In the genomic region with DNA sequence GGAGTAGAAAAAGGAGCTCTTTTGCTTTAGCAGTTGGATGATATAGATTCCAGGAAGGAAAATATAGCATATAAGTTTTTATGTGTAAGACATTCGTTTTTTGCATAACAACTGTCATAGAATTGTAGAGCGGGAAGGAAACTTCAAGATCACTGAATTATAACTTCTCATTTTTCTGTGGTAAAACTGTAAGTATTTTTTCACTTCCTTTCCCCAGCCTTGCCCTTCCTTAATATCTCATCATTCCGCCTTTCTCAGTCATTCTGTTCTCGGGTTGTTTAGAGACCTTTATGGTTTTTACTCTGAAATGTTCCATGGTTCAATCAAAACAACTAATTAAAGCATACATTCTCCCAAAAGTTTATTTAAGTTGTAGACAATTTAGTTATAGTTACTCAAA, we compare ENCODE assay signal across 9 cellular contexts. TPM values are rescaled to one million over a fixed set of nuclear protein-coding genes. Genes with fewer than 3 reads are reported as not detected.
DNase-seq lines count a peak whose midpoint lies in the region; ATAC-seq and TF ChIP-seq lines count a peak whose summit lies in the region.
"Had no signal": no experiment of that assay in that cellular context is flagged by ENCODE, and none has a peak within 500 bp of the region (broad histone marks: within the 10 kb centered on the region; RNA-seq: fewer than 3 reads in every experiment).

No MANE protein-coding gene starts in this region.

- H3K27me3 ChIP-seq in mammary epithelial cell (ENCODE audit: insufficient read depth, low read length) (no peaks in the 10 kb centered on the region), prostate gland (replicated peaks; ENCODE audit: insufficient read depth) (no peaks in the 10 kb centered on the region)
- H3K27me3 ChIP-seq: foreskin keratinocyte had no signal

- in situ Hi-C loops in mammary epithelial cell (cut with MboI; ENCODE audit: low sequenced_read_pairs in 2 of 2): no loop called here

- POLR2A ChIA-PET in GM10248 (lab: Yijun Ruan, JAX): no interaction called here

- H3K79me2 ChIP-seq in mammary epithelial cell (ENCODE audit: insufficient read depth, low read length): peaks cover 32% of the 10 kb centered on the region

- H2AFZ ChIP-seq in mammary epithelial cell (ENCODE audit: low read depth, low read length): no peak overlapping the region

- H4K20me1 ChIP-seq in mammary epithelial cell (ENCODE audit: insufficient read depth, low read length): no peaks in the 10 kb centered on the region

- H3K4me1 ChIP-seq in mammary epithelial cell (ENCODE audit: insufficient read depth, low read length) (peaks cover 13% of the 10 kb centered on the region), prostate gland (replicated peaks) (no peaks in the 10 kb centered on the region)
- H3K4me1 ChIP-seq: foreskin keratinocyte had no signal

- no peak for ATAC-seq in HG03196 (IDR thresholded peaks at IDR 0.05; ENCODE audit: unreplicated experiment)
- ATAC-seq in HG02852 (IDR thresholded peaks at IDR 0.05; ENCODE audit: unreplicated experiment): no peak

- peak overlapping the region; percentile 85 for H3K4me2 ChIP-seq in mammary epithelial cell (ENCODE audit: insufficient read depth, low read depth, low read length)

- peaks cover 11% of the 10 kb centered on the region for H3K36me3 ChIP-seq in mammary epithelial cell (ENCODE audit: insufficient read depth, low read length)
- no peaks in the 10 kb centered on the region for H3K36me3 ChIP-seq in prostate gland

- TF ChIP-seq CTCF in GM10248 (IDR thresholded peaks at IDR 0.05; ENCODE audit: control extremely low read depth, extremely low read depth, low read depth, missing control alignments) (no peak), mammary epithelial cell (conservative IDR thresholded peaks at IDR 0.05 in 1 of 2, IDR thresholded peaks at IDR 0.05 in 1 of 2; ENCODE audit: extremely low read depth in 1 of 2, insufficient read depth in 1 of 2, low read depth in 1 of 2, low read length in 2 of 2) (no peak), prostate gland (IDR thresholded peaks at IDR 0.05) (no peak)

- DNase-seq in GM10248 (ENCODE audit: extremely low spot score): peak; percentile 10
- DNase-seq in MV-4-11 (lab: John Stamatoyannopoulos, UW): peak; percentile 77
- no peak for DNase-seq in mammary epithelial cell
- no peak for DNase-seq in prostate gland (ENCODE audit: low spot score)
- DNase-seq in NCI-H69 (lab: John Stamatoyannopoulos, UW): no peak
- DNase-seq: foreskin keratinocyte, NCI-H345 had no signal

- CTCF ChIA-PET in GM10248 (lab: Yijun Ruan, JAX) (no interaction called here), mammary epithelial cell (lab: Charles Lee; ENCODE audit: low non-redundant PET) (no interaction called here)

- H3K4me3 ChIP-seq in mammary epithelial cell (replicated peaks in 1 of 3; ENCODE audit: insufficient read depth in 1 of 3, low read depth in 2 of 3, low read length in 3 of 3) (peak overlapping the region in 1 of 3 experiments; percentile 85), prostate gland (peak overlapping the region; percentile 75 to 77)

- H3K27ac ChIP-seq in mammary epithelial cell (ENCODE audit: insufficient read depth, low read depth, low read length) (no peak overlapping the region), prostate gland (peak overlapping the region in 1 of 2 donors; percentile 38)
- H3K27ac ChIP-seq: foreskin keratinocyte had no signal

- no TSS peak for BruUV-seq in mammary epithelial cell (replicated peaks; lab: Mats Ljungman, UMichigan)

- WGBS in mammary epithelial cell (ENCODE audit: low coverage, missing lambda C conversion rate): 86% methylated on average over 4 of the region's 4 CpGs
- 68% methylated on average over 4 of the region's 4 CpGs for WGBS in prostate gland

- dilution Hi-C loops in mammary epithelial cell (cut with HindIII; ENCODE audit: low sequenced_read_pairs): no loop called here

- TF ChIP-seq POLR2A in prostate gland (IDR thresholded peaks at IDR 0.05): no peak

- intact Hi-C loops in mammary epithelial cell (cut with micrococcal nuclease): loop anchor here (5.0 kb wide), 1 partner anchor 161 kb away; no protein-coding TSS in a partner anchor
- intact Hi-C loops in prostate gland (cut with DNase I): no loop called here

- no peak overlapping the region for H3K9ac ChIP-seq in mammary epithelial cell (ENCODE audit: insufficient read depth, low read length)

- H3K9me3 ChIP-seq in mammary epithelial cell (replicated peaks; ENCODE audit: insufficient read depth, low read length): no peaks in the 10 kb centered on the region
- no peaks in the 10 kb centered on the region for H3K9me3 ChIP-seq in prostate gland

RNA-seq across cellular contexts. Expression of gene EAF2, which starts 1.1 kb away (rescaled TPM):
- 1 to 10 TPM; 4.2 to 4.7 TPM for total RNA-seq in mammary epithelial cell
- 4.6 TPM for polyA plus RNA-seq in mammary epithelial cell
- polyA minus RNA-seq in mammary epithelial cell: not detected
- total RNA-seq in prostate gland: 10 to 100 TPM; 35.6 to 37.8 TPM

RNA-seq across cellular contexts. Expression of gene IQCB1, which starts 1.2 kb away (rescaled TPM):
- total RNA-seq in mammary epithelial cell: 10 to 100 TPM; 21.1 to 23.3 TPM
- polyA plus RNA-seq in mammary epithelial cell: 8.0 TPM
- 1.7 TPM for polyA minus RNA-seq in mammary epithelial cell
- total RNA-seq in prostate gland: 10 to 100 TPM; 16.2 to 17.9 TPM

RNA-seq across cellular contexts. Expression of gene SLC15A2, which starts 58.1 kb away (rescaled TPM):
- 1 to 10 TPM in 1 of 2 donors, under 1 TPM in 1; 0.31 to 1.3 TPM for total RNA-seq in mammary epithelial cell
- 0.29 TPM for polyA plus RNA-seq in mammary epithelial cell
- not detected for polyA minus RNA-seq in mammary epithelial cell
- total RNA-seq in prostate gland: 10 to 100 TPM; 44.1 to 51.1 TPM

Comparison
In these comparisons a context has a peak if more than half of its experiments do, and no peak if none do; other contexts are left out.
1. DNase-seq: peak in GM10248 (single experiment) and MV-4-11 (single experiment); none in mammary epithelial cell (single experiment), prostate gland (single experiment) and NCI-H69 (single experiment).
2. RNA of gene EAF2, which starts 1.1 kb away (total RNA-seq): 35.6 to 37.8 TPM in prostate gland; 4.2 to 4.7 TPM in mammary epithelial cell; every median in the first group is over 4 times any median in the second.
3. RNA of gene SLC15A2, which starts 58.1 kb away (total RNA-seq): 44.1 to 51.1 TPM in prostate gland; 0.31 to 1.3 TPM in mammary epithelial cell; every median in the first group is over 10 times any median in the second.